12 cellular contexts compared by ENCODE assay signal in the genomic region with DNA sequence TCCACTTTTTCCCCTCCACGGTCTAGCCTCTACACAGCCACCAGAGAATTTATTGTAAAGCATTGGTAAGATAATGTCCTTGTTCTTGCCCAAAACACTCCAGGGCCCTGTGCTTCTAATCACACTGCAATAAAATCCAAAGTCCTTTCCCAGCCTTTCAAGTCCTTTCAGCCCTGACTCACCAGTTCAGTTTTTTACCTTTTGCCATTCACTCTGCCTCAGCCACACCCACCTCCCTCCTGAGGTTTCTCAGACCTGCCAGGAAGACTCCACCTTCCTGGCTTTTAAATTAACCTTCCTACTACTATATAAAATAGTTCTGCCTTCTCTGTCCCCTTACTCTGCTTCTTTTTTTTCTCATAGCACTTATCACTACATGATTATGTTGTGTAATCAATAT.
A peak's percentile ranks its signal among the peaks of the same experiment; 100 is the strongest.
DNase-seq lines count a peak whose midpoint lies in the region; ATAC-seq and TF ChIP-seq lines count a peak whose summit lies in the region.
"Had no signal": no experiment of that assay in that cellular context is flagged by ENCODE, and none has a peak within 500 bp of the region (broad histone marks: within the 10 kb centered on the region; RNA-seq: fewer than 3 reads in every experiment).

No MANE protein-coding gene starts in this region.

- no peaks in the 10 kb centered on the region for H3K36me3 Mint-ChIP-seq in nephron progenitor cell (ENCODE audit: low read depth)

- TF ChIP-seq RAD21 in HCT116 (IDR thresholded peaks at IDR 0.05; ENCODE audit: low read depth) = 0 out of 2 replicates have a peak, but pooled peaks have one; percentile 15

- TF ChIP-seq CTCF in HCT116 (IDR thresholded peaks at IDR 0.05 in 2 of 3, conservative IDR thresholded peaks at IDR 0.05 in 1 of 3; ENCODE audit: borderline replicate concordance in 1 of 3, insufficient read depth in 1 of 3, low read depth in 2 of 3, low read length in 2 of 3) (no peak), nephron progenitor cell (IDR thresholded peaks at IDR 0.05) (no peak)

- H3K27me3 ChIP-seq in HCT116 (ENCODE audit: insufficient read depth, low read length) (no peaks in the 10 kb centered on the region), esophagus (ENCODE audit: control insufficient read depth in 1 of 2, insufficient read depth in 2 of 2, low read length in 2 of 2) (no peaks in the 10 kb centered on the region), MG63 (no peaks in the 10 kb centered on the region)

- H3K36me3 ChIP-seq in HCT116 (ENCODE audit: control insufficient read depth in 1 of 2, insufficient read depth in 2 of 2, low read length in 2 of 2) = no peaks in the 10 kb centered on the region
- H3K36me3 ChIP-seq in esophagus (ENCODE audit: control insufficient read depth in 2 of 2, insufficient read depth in 2 of 2, low read length in 1 of 2) = no peaks in the 10 kb centered on the region
- H3K36me3 ChIP-seq in MG63 = no peaks in the 10 kb centered on the region
- H3K36me3 ChIP-seq: left ventricle myocardium inferior had no signal

- H3K9me3 ChIP-seq in HCT116 (ENCODE audit: control insufficient read depth in 1 of 2, insufficient read depth in 1 of 2, low read depth in 1 of 2, low read length in 2 of 2) (no peaks in the 10 kb centered on the region), esophagus (ENCODE audit: control insufficient read depth in 2 of 2, insufficient read depth in 1 of 2, low read depth in 1 of 2, low read length in 1 of 2) (no peaks in the 10 kb centered on the region), MG63 (no peaks in the 10 kb centered on the region)
- H3K9me3 ChIP-seq: left ventricle myocardium inferior had no signal

- H3K4me3 Mint-ChIP-seq in nephron progenitor cell = peak overlapping the region; percentile 4

- peaks cover 17 to 45% of the 10 kb centered on the region in 2 experiments for H3K4me1 ChIP-seq in HCT116 (ENCODE audit: control insufficient read depth in 1 of 2, insufficient read depth in 2 of 2, low read length in 2 of 2)
- no peaks in the 10 kb centered on the region for H3K4me1 ChIP-seq in esophagus (ENCODE audit: control insufficient read depth in 2 of 2, insufficient read depth in 2 of 2, low read length in 1 of 2)

- H3K4me2 ChIP-seq in HCT116 (ENCODE audit: low read length) = peak overlapping the region; percentile 53

- H3K27ac ChIP-seq in HCT116 (ENCODE audit: low read depth, low read length) (no peak overlapping the region), esophagus (ENCODE audit: low read depth in 2 of 2, low read length in 1 of 2) (peak overlapping the region; percentile 76 to 92)
- H3K27ac ChIP-seq: C4-2B, left ventricle myocardium inferior had no signal

- no peaks in the 10 kb centered on the region for H3K9me3 Mint-ChIP-seq in nephron progenitor cell

- RAD21 ChIA-PET in HCT116 (lab: Charles Lee; ENCODE audit: low non-redundant PET in 1 of 2, low total read pairs in 2 of 2, uncharacterized antibody in 2 of 2, unreplicated experiment in 2 of 2) = interaction anchor here in 1 of 2 experiments (0.5 kb wide), 1 partner anchor 732 kb away, joined by 3 read pairs; no protein-coding TSS in a partner anchor

- H3K9me2 ChIP-seq in HCT116 (ENCODE audit: insufficient read depth) = no peaks in the 10 kb centered on the region

- ATAC-seq in HCT116 = peak; percentile 35
- no peak for ATAC-seq in GM18520 (IDR thresholded peaks at IDR 0.05; ENCODE audit: unreplicated experiment)
- ATAC-seq in HG02588 (IDR thresholded peaks at IDR 0.05; ENCODE audit: unreplicated experiment) = no peak
- ATAC-seq in GM21526 (IDR thresholded peaks at IDR 0.05; ENCODE audit: low FRiP score, unreplicated experiment) = no peak

- peaks cover 5% of the 10 kb centered on the region for H3K27me3 Mint-ChIP-seq in nephron progenitor cell (ENCODE audit: low read depth, poor library complexity)

- peaks cover 4% of the 10 kb centered on the region for H3K79me2 ChIP-seq in HCT116 (ENCODE audit: insufficient read depth, low read length)

- H4K20me1 ChIP-seq in HCT116 (ENCODE audit: insufficient read depth) = no peaks in the 10 kb centered on the region

- no peak for TF ChIP-seq POLR2A in HCT116 (IDR thresholded peaks at IDR 0.05; ENCODE audit: borderline replicate concordance, extremely low read depth, insufficient read depth, insufficient read length)

- H3K4me3 ChIP-seq in HCT116 (replicated peaks in 1 of 2; ENCODE audit: low read depth in 1 of 2, low read length in 2 of 2) (peak overlapping the region in 1 of 2 experiments; percentile 12; a peak in 1 of 4 replicates), esophagus (ENCODE audit: low read depth in 1 of 2, low read length in 2 of 2) (no peak overlapping the region), MG63 (no peak overlapping the region)
- H3K4me3 ChIP-seq: left ventricle myocardium inferior had no signal

- no TSS peak for BruUV-seq in HCT116 (replicated peaks; lab: Mats Ljungman, UMichigan)

- peak overlapping the region; percentile 95 for H2AFZ ChIP-seq in HCT116 (ENCODE audit: low read depth, low read length, poor library complexity, severe bottlenecking)

- 38 to 46% methylated on average over 1 of the region's 1 CpG for WGBS in esophagus, 2 donors

- POLR2A ChIA-PET in HCT116 (lab: Charles Lee) = no interaction called here

- intact Hi-C loops in HCT116 (cut with micrococcal nuclease) = no loop called here

- DNase-seq in HCT116 (ENCODE audit: low read depth, low spot score) (peak; percentile 55), NCI-H345 treated with DMSO at 0.1 percent for 48 hours (lab: John Stamatoyannopoulos, UW; ENCODE audit: unreplicated experiment) (peak; percentile 33), nephron progenitor cell (no peak), MG63 (no peak)
- DNase-seq: foreskin melanocyte, Kasumi-1, left ventricle myocardium inferior had no signal

- CTCF ChIA-PET in HCT116 (lab: Charles Lee) = no interaction called here

- peaks cover 77% of the 10 kb centered on the region for H3K4me1 Mint-ChIP-seq in nephron progenitor cell

- no peak overlapping the region for H3K9ac ChIP-seq in HCT116 (ENCODE audit: low read length)

- peak overlapping the region; percentile 63 for H3K27ac Mint-ChIP-seq in nephron progenitor cell

TF ChIP-seq in HCT116, 20 proteins besides CTCF, POLR2A, EP300 and RAD21:
- TF ChIP-seq TCF7L2 (IDR thresholded peaks at IDR 0.05; ENCODE audit: borderline replicate concordance, extremely low read depth, insufficient read depth, insufficient read length) (peak; percentile 29), YY1 (IDR thresholded peaks at IDR 0.05; ENCODE audit: extremely low read depth, insufficient replicate concordance, low read depth, low read length) (no peak), SP1 (IDR thresholded peaks at IDR 0.05; ENCODE audit: low read depth) (peak; percentile 37; the same call in 1 of the 2 replicates), CEBPB (IDR thresholded peaks at IDR 0.05; ENCODE audit: low read depth) (0 out of 2 replicates have a peak, but pooled peaks have one; percentile 22), POLR2AphosphoS5 (IDR thresholded peaks at IDR 0.05; ENCODE audit: low read depth, low read length) (no peak), FOSL1 (IDR thresholded peaks at IDR 0.05; ENCODE audit: low read depth) (peak; percentile 52; the same call in 1 of the 2 replicates)

Comparison
In these comparisons a context has a peak if more than half of its experiments do, and no peak if none do; other contexts are left out.
1. DNase-seq: peak in HCT116 (single experiment) and NCI-H345 treated with DMSO at 0.1 percent for 48 hours (single experiment); none in nephron progenitor cell (single experiment) and MG63 (single experiment).